1 cellular context compared by ENCODE assay signal in the genomic region with DNA sequence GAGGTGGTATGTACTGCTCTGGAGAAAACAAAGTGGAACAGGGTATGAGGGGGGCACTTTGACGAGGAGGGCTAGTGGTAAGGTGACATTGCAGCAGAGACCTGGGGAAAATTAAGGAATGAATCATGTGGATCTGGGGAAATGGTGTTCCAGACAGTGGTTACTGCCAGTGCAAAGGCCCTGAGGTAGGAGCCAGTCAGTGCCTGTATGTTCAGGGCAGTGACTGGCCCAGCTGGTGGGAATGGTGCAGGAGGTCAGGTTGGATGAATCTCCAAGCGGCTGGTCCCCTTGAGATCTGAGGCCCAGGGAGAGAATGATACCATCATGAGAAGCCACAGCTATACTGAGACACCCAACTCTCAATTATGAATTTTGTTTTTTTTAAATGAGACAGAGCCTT.
TF ChIP-seq lines count a peak whose summit lies in the region.

No MANE protein-coding gene starts in this region.

TF ChIP-seq in K562, 482 proteins besides CTCF, POLR2A, EP300 and RAD21:
- TF ChIP-seq RBM25 (IDR thresholded peaks at IDR 0.05; ENCODE audit: low read depth, low read length, severe bottlenecking) (peak; percentile 76), ZNF263 (CRISPR knock-in tag; IDR thresholded peaks at IDR 0.05; ENCODE audit: borderline replicate concordance) (no peak)
